9 cellular contexts compared by ENCODE assay signal in genomic region chr18:39647627-39648502, GRCh38.
DNase-seq lines count a peak whose midpoint lies in the region; ATAC-seq and TF ChIP-seq lines count a peak whose summit lies in the region.
"Had no signal": no experiment of that assay in that cellular context is flagged by ENCODE, and none has a peak within 500 bp of the region (broad histone marks: within the 10 kb centered on the region; RNA-seq: fewer than 3 reads in every experiment).

No MANE protein-coding gene starts in this region.

- no peak for TF ChIP-seq CTCF in LNCaP clone FGC (IDR thresholded peaks at IDR 0.05; ENCODE audit: control insufficient read depth, extremely low read depth, insufficient read depth)

- POLR2A ChIA-PET in naive thymus-derived CD8-positive, alpha-beta T cell (lab: Charles Lee) = no interaction called here

- H3K4me3 Mint-ChIP-seq in naive thymus-derived CD8-positive, alpha-beta T cell = no peak overlapping the region

- ATAC-seq in naive thymus-derived CD8-positive, alpha-beta T cell = no peak

- H3K36me3 ChIP-seq in SK-N-MC (ENCODE audit: insufficient read depth, low read length) = no peaks in the 10 kb centered on the region

- in situ Hi-C loops in Caki2 (cut with HindIII; ENCODE audit: low pct_unique_long_range_greater_than_20kb, low sequenced_read_pairs) = no loop called here

- no peaks in the 10 kb centered on the region for H3K9me3 ChIP-seq in SK-N-MC (ENCODE audit: low read depth, low read length)

- no peaks in the 10 kb centered on the region for H3K27me3 Mint-ChIP-seq in naive thymus-derived CD8-positive, alpha-beta T cell

- peaks cover 0 to 4% (median 0%) of the 10 kb centered on the region in 9 donors for H3K9me3 Mint-ChIP-seq in naive thymus-derived CD8-positive, alpha-beta T cell

- no peak for TF ChIP-seq POLR2A in erythroblast (IDR thresholded peaks at IDR 0.05; ENCODE audit: low read length)

- no peaks in the 10 kb centered on the region for H3K4me1 Mint-ChIP-seq in naive thymus-derived CD8-positive, alpha-beta T cell

- H3K27ac ChIP-seq in SK-N-MC = peak overlapping the region; percentile 53; the same call in 1 of the 2 replicates

- DNase-seq in Caki2 (ENCODE audit: low read depth) (peak; percentile 33), LNCaP clone FGC (ENCODE audit: low read depth) (peak; percentile 52), SK-N-MC (ENCODE audit: low read depth, low spot score) (no peak), kidney glomerular epithelial cell (lab: John Stamatoyannopoulos, UW) (peak; percentile 9), erythroblast (lab: John Stamatoyannopoulos, UW) (no peak), T-helper 9 cell (no peak), NCI-H1694 (lab: John Stamatoyannopoulos, UW) (no peak)
- no peak for DNase-seq in naive thymus-derived CD8-positive, alpha-beta T cell
- DNase-seq: effector CD8-positive, alpha-beta T cell had no signal

- no peak overlapping the region for H3K9ac ChIP-seq in SK-N-MC (ENCODE audit: insufficient read length)

- no peak overlapping the region for H3K27ac Mint-ChIP-seq in naive thymus-derived CD8-positive, alpha-beta T cell

- no peak overlapping the region for H3K4me3 ChIP-seq in LNCaP clone FGC (ENCODE audit: low read depth, low read length)
- H3K4me3 ChIP-seq in SK-N-MC = no peak overlapping the region

- H3K36me3 Mint-ChIP-seq in naive thymus-derived CD8-positive, alpha-beta T cell = no peaks in the 10 kb centered on the region

Comparison
In these comparisons a context has a peak if more than half of its experiments do, and no peak if none do; other contexts are left out.
1. DNase-seq: peak in Caki2 (single experiment), LNCaP clone FGC (single experiment) and kidney glomerular epithelial cell (single experiment); none in SK-N-MC (single experiment), erythroblast (0 of 2), T-helper 9 cell (single experiment), NCI-H1694 (single experiment) and naive thymus-derived CD8-positive, alpha-beta T cell (0 of 10).